ENCODE assay signal across 34 cellular contexts in genomic region chr11:121780971-121781370, GRCh38.
"Had no signal": no experiment of that assay in that cellular context is flagged by ENCODE, and none has a peak within 500 bp of the region (broad histone marks: within the 10 kb centered on the region; RNA-seq: fewer than 3 reads in every experiment).

No MANE protein-coding gene starts in this region.

- H3K4me3 ChIP-seq: adrenal gland, body of pancreas, breast epithelium had no signal

- H3K9me3 Mint-ChIP-seq: activated CD4-positive, alpha-beta T cell treated with anti-CD3 and anti-CD28 coated beads, Interleukin-2, amount 10 ng/mL, durations not matched to agents 24 days and 14 days; T-helper 1 cell treated with Interleukin-12 subunit alpha and Interleukin-12 subunit beta and Interleukin-4 antibody, amounts not matched to agents 30 μg/mL and 1 μg/mL, for 36 hours; T-helper 2 cell treated with Interferon-gamma antibody and Interleukin-4, amounts not matched to agents 5 μg/mL and 100 μg/mL, for 36 hours had no signal

- H3K27ac Mint-ChIP-seq: activated B cell treated with CpG ODN at 0.5 μM for 24 hours; activated CD4-positive, alpha-beta memory T cell treated with anti-CD3 and anti-CD28 coated beads for 36 hours; activated CD4-positive, alpha-beta T cell treated with anti-CD3 and anti-CD28 coated beads, Interleukin-2, amount 10 ng/mL, durations not matched to agents 24 days and 14 days; activated CD8-positive, alpha-beta T cell treated with anti-CD3 and anti-CD28 coated beads for 36 hours; activated naive CD4-positive, alpha-beta T cell treated with anti-CD3 and anti-CD28 coated beads for 36 hours; activated naive CD4-positive, alpha-beta T cell treated with anti-CD3 and anti-CD28 coated beads, Interleukin-2, amount 50 U/mL, for 72 hours; activated naive CD8-positive, alpha-beta T cell treated with anti-CD3 and anti-CD28 coated beads for 36 hours; activated T-cell treated with anti-CD3 and anti-CD28 coated beads, Interleukin-2, amount 50 U/mL, for 72 hours; activated T-helper 1 cell treated with anti-CD3 and anti-CD28 coated beads, Interleukin-12 subunit alpha, Interleukin-12 subunit beta, Interleukin-2, Interleukin-4 antibody, amounts not matched to agents 30 ng/mL and 10 ng/mL and 1 ng/mL, durations not matched to agents 14 hours and 24 hours and 36 hours; activated T-helper 17 cell treated with anti-CD3 and anti-CD28 coated beads, Interleukin-2, amount 50 U/mL, for 72 hours; T-helper 1 cell treated with Interleukin-12 subunit alpha and Interleukin-12 subunit beta and Interleukin-4 antibody, amounts not matched to agents 30 μg/mL and 1 μg/mL, for 36 hours; T-helper 2 cell treated with Interferon-gamma antibody and Interleukin-4, amounts not matched to agents 5 μg/mL and 100 μg/mL, for 36 hours had no signal

- H3K27me3 ChIP-seq: adrenal gland, body of pancreas, brain microvascular endothelial cell, breast epithelium had no signal

- H3K27me3 Mint-ChIP-seq: activated CD4-positive, alpha-beta memory T cell treated with anti-CD3 and anti-CD28 coated beads for 36 hours; activated CD4-positive, alpha-beta T cell treated with anti-CD3 and anti-CD28 coated beads, Interleukin-2, amount 10 ng/mL, durations not matched to agents 24 days and 14 days; activated naive CD8-positive, alpha-beta T cell treated with anti-CD3 and anti-CD28 coated beads for 36 hours; activated T-helper 17 cell treated with anti-CD3 and anti-CD28 coated beads, Interleukin-2, amount 50 U/mL, for 72 hours had no signal

- H3K36me3 Mint-ChIP-seq: activated CD4-positive, alpha-beta memory T cell treated with anti-CD3 and anti-CD28 coated beads for 36 hours; activated naive CD4-positive, alpha-beta T cell treated with anti-CD3 and anti-CD28 coated beads, Interleukin-2, amount 50 U/mL, for 72 hours; activated naive CD8-positive, alpha-beta T cell treated with anti-CD3 and anti-CD28 coated beads for 36 hours had no signal

- H3K4me1 ChIP-seq: adrenal gland, body of pancreas, breast epithelium had no signal

- H3K27ac ChIP-seq: adrenal gland, body of pancreas, brain microvascular endothelial cell, breast epithelium, VCaP had no signal

- DNase-seq: activated B cell treated with CpG ODN at 0.5 μM for 24 hours; activated CD4-positive, alpha-beta memory T cell treated with anti-CD3 and anti-CD28 coated beads for 36 hours; activated CD4-positive, alpha-beta T cell treated with anti-CD3 and anti-CD28 coated beads for 4 hours; activated CD4-positive, alpha-beta T cell treated with anti-CD3 and anti-CD28 coated beads, Interleukin-2, amount 10 ng/mL, durations not matched to agents 24 days and 14 days; activated CD4-positive, alpha-beta T cell treated with anti-CD3 and anti-CD28 coated beads, Interleukin-2, amount 50 U/mL, for 1 hour; activated CD4-positive, alpha-beta T cell treated with anti-CD3 and anti-CD28 coated beads, Interleukin-2, amount 50 U/mL, for 4 hours; activated CD4-positive, CD25-positive, alpha-beta regulatory T cell treated with anti-CD3 and anti-CD28 coated beads, Interleukin-2, amount 50 U/mL, for 72 hours; activated CD8-positive, alpha-beta memory T cell treated with anti-CD3 and anti-CD28 coated beads, Interleukin-2, amount 50 U/mL, for 4 hours; activated CD8-positive, alpha-beta T cell treated with anti-CD3 and anti-CD28 coated beads for 36 hours; activated effector memory CD4-positive, alpha-beta T cell treated with anti-CD3 and anti-CD28 coated beads, Interleukin-2, amount 50 U/mL, for 16 hours; activated gamma-delta T cell treated with Interleukin-2 at 50 U/mL for 16 hours; activated naive CD4-positive, alpha-beta T cell; activated naive CD4-positive, alpha-beta T cell treated with anti-CD3 and anti-CD28 coated beads for 36 hours; activated naive CD4-positive, alpha-beta T cell treated with anti-CD3 and anti-CD28 coated beads, Interleukin-2, amount 50 U/mL, for 16 hours; activated naive CD8-positive, alpha-beta T cell treated with anti-CD3 and anti-CD28 coated beads for 36 hours; activated T-cell treated with anti-CD3 and anti-CD28 coated beads for 4 hours; activated T-cell treated with anti-CD3 and anti-CD28 coated beads, Interleukin-2, amount 50 U/mL, for 1 hour; activated T-cell treated with anti-CD3 and anti-CD28 coated beads, Interleukin-2, amount 50 U/mL, for 4 hours; activated T-cell treated with anti-CD3 and anti-CD28 coated beads, Interleukin-2, amount 50 U/mL, for 72 hours; adrenal gland; amniotic stem cell; aorta; body of pancreas; brain microvascular endothelial cell; central memory CD4-positive, alpha-beta T cell; T-helper 2 cell; T-helper 9 cell had no signal

- H3K9me3 ChIP-seq: adrenal gland, body of pancreas, breast epithelium had no signal

- H3K4me3 Mint-ChIP-seq: activated B cell treated with CpG ODN at 0.5 μM for 24 hours; activated CD4-positive, alpha-beta memory T cell treated with anti-CD3 and anti-CD28 coated beads for 36 hours; activated CD4-positive, alpha-beta T cell treated with anti-CD3 and anti-CD28 coated beads, Interleukin-2, amount 10 ng/mL, durations not matched to agents 24 days and 14 days; activated CD8-positive, alpha-beta T cell treated with anti-CD3 and anti-CD28 coated beads for 36 hours; activated naive CD4-positive, alpha-beta T cell treated with anti-CD3 and anti-CD28 coated beads for 36 hours; activated naive CD8-positive, alpha-beta T cell treated with anti-CD3 and anti-CD28 coated beads for 36 hours; activated T-cell treated with anti-CD3 and anti-CD28 coated beads, Interleukin-2, amount 50 U/mL, for 4 hours; activated T-cell treated with anti-CD3 and anti-CD28 coated beads, Interleukin-2, amount 50 U/mL, for 72 hours; activated T-helper 1 cell treated with anti-CD3 and anti-CD28 coated beads, Interleukin-12 subunit alpha, Interleukin-12 subunit beta, Interleukin-2, Interleukin-4 antibody, amounts not matched to agents 30 ng/mL and 10 ng/mL and 1 ng/mL, durations not matched to agents 14 hours and 24 hours and 36 hours; activated T-helper 17 cell treated with anti-CD3 and anti-CD28 coated beads, Interleukin-2, amount 50 U/mL, for 72 hours; T-helper 1 cell treated with Interleukin-12 subunit alpha and Interleukin-12 subunit beta and Interleukin-4 antibody, amounts not matched to agents 30 μg/mL and 1 μg/mL, for 36 hours; T-helper 2 cell treated with Interferon-gamma antibody and Interleukin-4, amounts not matched to agents 5 μg/mL and 100 μg/mL, for 36 hours had no signal

- H3K4me1 Mint-ChIP-seq: activated B cell treated with CpG ODN at 0.5 μM for 24 hours; activated CD4-positive, alpha-beta T cell treated with anti-CD3 and anti-CD28 coated beads, Interleukin-2, amount 10 ng/mL, durations not matched to agents 24 days and 14 days; activated naive CD8-positive, alpha-beta T cell treated with anti-CD3 and anti-CD28 coated beads for 36 hours; activated T-helper 17 cell treated with anti-CD3 and anti-CD28 coated beads, Interleukin-2, amount 50 U/mL, for 72 hours had no signal

- H3K36me3 ChIP-seq: adrenal gland, brain microvascular endothelial cell, breast epithelium had no signal
